Comparison of ENCODE assay signal across 12 cellular contexts in genomic region chr15:70715840-70716510, GRCh38. TPM values are rescaled to one million over a fixed set of nuclear protein-coding genes. Genes with fewer than 3 reads are reported as not detected.
A peak's percentile ranks its signal among the peaks of the same experiment; 100 is the strongest.
DNase-seq lines count a peak whose midpoint lies in the region; ATAC-seq lines count a peak whose summit lies in the region.
"Had no signal": no experiment of that assay in that cellular context is flagged by ENCODE, and none has a peak within 500 bp of the region (broad histone marks: within the 10 kb centered on the region; RNA-seq: fewer than 3 reads in every experiment).

No MANE protein-coding gene starts in this region.

- peak; percentile 71 for ATAC-seq in left ventricle myocardium superior

- intact Hi-C loops in left ventricle myocardium superior (cut with micrococcal nuclease) = no loop called here

- DNase-seq in EL = peak; percentile 72
- peak; percentile 40 for DNase-seq in RPMI7951 (ENCODE audit: low read depth)
- no peak for DNase-seq in left ventricle myocardium superior
- DNase-seq in renal cortical epithelial cell (ENCODE audit: low read depth) = peak; percentile 52
- no peak for DNase-seq in activated CD4-positive, alpha-beta T cell treated with anti-CD3 and anti-CD28 coated beads, Interleukin-2, amount 50 U/mL, for 1 hour
- no peak for DNase-seq in activated CD4-positive, alpha-beta T cell treated with anti-CD3 and anti-CD28 coated beads for 48 hours
- DNase-seq in activated CD8-positive, alpha-beta memory T cell treated with anti-CD3 and anti-CD28 coated beads, Interleukin-2, amount 50 U/mL, for 4 hours = no peak
- DNase-seq in epidermal melanocyte (ENCODE audit: insufficient read length, low spot score) = no peak
- DNase-seq: activated CD4-positive, alpha-beta memory T cell treated with anti-CD3 and anti-CD28 coated beads, Interleukin-2, amount 10 ng/mL, durations not matched to agents 7 days and 5 days; GDM1; Kasumi-1; stimulated activated CD4-positive, alpha-beta T cell treated with anti-CD3 and anti-CD28 coated beads, Interleukin-15, amount 100 ng/mL, for 24 hours had no signal

RNA-seq across cellular contexts. Expression of gene UACA, which starts 47.4 kb away (rescaled TPM):
- total RNA-seq in RPMI7951 (2014; rRNA removed; shearing (Covaris generic)) = 47.0 and 56.8 TPM in 2 replicates
- 32.9 TPM for total RNA-seq in left ventricle myocardium superior
- total RNA-seq in renal cortical epithelial cell = 42.9 and 48.0 TPM in 2 replicates

Comparison
In these comparisons a context has a peak if more than half of its experiments do, and no peak if none do; other contexts are left out.
1. DNase-seq: peak in EL (single experiment), RPMI7951 (single experiment) and renal cortical epithelial cell (single experiment); none in left ventricle myocardium superior (single experiment), activated CD4-positive, alpha-beta T cell treated with anti-CD3 and anti-CD28 coated beads, Interleukin-2, amount 50 U/mL, for 1 hour (single experiment), activated CD4-positive, alpha-beta T cell treated with anti-CD3 and anti-CD28 coated beads for 48 hours (single experiment), activated CD8-positive, alpha-beta memory T cell treated with anti-CD3 and anti-CD28 coated beads, Interleukin-2, amount 50 U/mL, for 4 hours (single experiment) and epidermal melanocyte (single experiment).